1 cellular context compared by ENCODE assay signal in genomic region chr12:1544991-1545700, GRCh38.
TF ChIP-seq lines count a peak whose summit lies in the region.

No MANE protein-coding gene starts in this region.

TF ChIP-seq in liver, 16 proteins besides CTCF, POLR2A, EP300 and RAD21 (continued from another document):
- TF ChIP-seq REST (IDR thresholded peaks at IDR 0.05) = no peak
- TF ChIP-seq ATF3 (IDR thresholded peaks at IDR 0.05) = no peak
- TF ChIP-seq FOXA1 (IDR thresholded peaks at IDR 0.05) = no peak
- TF ChIP-seq FOXA2 (IDR thresholded peaks at IDR 0.05) = no peak
- no peak for TF ChIP-seq TAF1 (conservative IDR thresholded peaks at IDR 0.05)
- TF ChIP-seq HNF4G (IDR thresholded peaks at IDR 0.05) = no peak
- no peak for TF ChIP-seq SP1 (IDR thresholded peaks at IDR 0.05)
